Comparison of ENCODE assay signal across 1 cellular context in the genomic region with DNA sequence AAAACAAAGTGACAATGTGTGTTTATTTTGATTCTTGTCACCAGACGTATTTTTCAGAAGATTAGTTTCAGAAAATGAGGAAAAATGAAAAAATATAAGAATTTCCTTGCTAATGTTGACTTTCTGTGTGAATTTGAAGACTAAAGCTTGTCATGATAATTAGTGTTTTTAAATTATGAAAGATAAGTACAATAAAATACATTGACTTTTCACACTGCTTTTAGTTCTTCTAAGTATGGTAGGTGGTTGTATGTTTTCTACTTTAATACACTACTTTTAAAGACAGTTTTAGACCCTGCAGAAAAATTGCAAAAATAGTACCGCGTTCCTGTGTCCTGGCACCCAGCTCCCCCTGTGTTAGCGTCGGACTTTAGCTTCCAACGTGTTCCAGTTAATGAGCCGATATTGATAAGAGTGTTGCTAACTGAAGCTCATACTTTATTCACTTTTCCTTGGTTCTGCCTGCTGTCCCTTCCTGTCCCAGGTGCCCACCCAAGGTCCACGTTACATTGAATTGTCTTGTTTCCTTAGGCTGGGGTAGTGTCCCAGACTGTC.
TF ChIP-seq lines count a peak whose summit lies in the region.

No MANE protein-coding gene starts in this region.

TF ChIP-seq in H1, 55 proteins besides CTCF, POLR2A, EP300 and RAD21:
- TF ChIP-seq, protein P1, sequence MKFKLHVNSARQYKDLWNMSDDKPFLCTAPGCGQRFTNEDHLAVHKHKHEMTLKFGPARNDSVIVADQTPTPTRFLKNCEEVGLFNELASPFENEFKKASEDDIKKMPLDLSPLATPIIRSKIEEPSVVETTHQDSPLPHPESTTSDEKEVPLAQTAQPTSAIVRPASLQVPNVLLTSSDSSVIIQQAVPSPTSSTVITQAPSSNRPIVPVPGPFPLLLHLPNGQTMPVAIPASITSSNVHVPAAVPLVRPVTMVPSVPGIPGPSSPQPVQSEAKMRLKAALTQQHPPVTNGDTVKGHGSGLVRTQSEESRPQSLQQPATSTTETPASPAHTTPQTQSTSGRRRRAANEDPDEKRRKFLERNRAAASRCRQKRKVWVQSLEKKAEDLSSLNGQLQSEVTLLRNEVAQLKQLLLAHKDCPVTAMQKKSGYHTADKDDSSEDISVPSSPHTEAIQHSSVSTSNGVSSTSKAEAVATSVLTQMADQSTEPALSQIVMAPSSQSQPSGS (IDR thresholded peaks at IDR 0.05; ENCODE audit: low read length) = no peak
- TF ChIP-seq, protein P2, sequence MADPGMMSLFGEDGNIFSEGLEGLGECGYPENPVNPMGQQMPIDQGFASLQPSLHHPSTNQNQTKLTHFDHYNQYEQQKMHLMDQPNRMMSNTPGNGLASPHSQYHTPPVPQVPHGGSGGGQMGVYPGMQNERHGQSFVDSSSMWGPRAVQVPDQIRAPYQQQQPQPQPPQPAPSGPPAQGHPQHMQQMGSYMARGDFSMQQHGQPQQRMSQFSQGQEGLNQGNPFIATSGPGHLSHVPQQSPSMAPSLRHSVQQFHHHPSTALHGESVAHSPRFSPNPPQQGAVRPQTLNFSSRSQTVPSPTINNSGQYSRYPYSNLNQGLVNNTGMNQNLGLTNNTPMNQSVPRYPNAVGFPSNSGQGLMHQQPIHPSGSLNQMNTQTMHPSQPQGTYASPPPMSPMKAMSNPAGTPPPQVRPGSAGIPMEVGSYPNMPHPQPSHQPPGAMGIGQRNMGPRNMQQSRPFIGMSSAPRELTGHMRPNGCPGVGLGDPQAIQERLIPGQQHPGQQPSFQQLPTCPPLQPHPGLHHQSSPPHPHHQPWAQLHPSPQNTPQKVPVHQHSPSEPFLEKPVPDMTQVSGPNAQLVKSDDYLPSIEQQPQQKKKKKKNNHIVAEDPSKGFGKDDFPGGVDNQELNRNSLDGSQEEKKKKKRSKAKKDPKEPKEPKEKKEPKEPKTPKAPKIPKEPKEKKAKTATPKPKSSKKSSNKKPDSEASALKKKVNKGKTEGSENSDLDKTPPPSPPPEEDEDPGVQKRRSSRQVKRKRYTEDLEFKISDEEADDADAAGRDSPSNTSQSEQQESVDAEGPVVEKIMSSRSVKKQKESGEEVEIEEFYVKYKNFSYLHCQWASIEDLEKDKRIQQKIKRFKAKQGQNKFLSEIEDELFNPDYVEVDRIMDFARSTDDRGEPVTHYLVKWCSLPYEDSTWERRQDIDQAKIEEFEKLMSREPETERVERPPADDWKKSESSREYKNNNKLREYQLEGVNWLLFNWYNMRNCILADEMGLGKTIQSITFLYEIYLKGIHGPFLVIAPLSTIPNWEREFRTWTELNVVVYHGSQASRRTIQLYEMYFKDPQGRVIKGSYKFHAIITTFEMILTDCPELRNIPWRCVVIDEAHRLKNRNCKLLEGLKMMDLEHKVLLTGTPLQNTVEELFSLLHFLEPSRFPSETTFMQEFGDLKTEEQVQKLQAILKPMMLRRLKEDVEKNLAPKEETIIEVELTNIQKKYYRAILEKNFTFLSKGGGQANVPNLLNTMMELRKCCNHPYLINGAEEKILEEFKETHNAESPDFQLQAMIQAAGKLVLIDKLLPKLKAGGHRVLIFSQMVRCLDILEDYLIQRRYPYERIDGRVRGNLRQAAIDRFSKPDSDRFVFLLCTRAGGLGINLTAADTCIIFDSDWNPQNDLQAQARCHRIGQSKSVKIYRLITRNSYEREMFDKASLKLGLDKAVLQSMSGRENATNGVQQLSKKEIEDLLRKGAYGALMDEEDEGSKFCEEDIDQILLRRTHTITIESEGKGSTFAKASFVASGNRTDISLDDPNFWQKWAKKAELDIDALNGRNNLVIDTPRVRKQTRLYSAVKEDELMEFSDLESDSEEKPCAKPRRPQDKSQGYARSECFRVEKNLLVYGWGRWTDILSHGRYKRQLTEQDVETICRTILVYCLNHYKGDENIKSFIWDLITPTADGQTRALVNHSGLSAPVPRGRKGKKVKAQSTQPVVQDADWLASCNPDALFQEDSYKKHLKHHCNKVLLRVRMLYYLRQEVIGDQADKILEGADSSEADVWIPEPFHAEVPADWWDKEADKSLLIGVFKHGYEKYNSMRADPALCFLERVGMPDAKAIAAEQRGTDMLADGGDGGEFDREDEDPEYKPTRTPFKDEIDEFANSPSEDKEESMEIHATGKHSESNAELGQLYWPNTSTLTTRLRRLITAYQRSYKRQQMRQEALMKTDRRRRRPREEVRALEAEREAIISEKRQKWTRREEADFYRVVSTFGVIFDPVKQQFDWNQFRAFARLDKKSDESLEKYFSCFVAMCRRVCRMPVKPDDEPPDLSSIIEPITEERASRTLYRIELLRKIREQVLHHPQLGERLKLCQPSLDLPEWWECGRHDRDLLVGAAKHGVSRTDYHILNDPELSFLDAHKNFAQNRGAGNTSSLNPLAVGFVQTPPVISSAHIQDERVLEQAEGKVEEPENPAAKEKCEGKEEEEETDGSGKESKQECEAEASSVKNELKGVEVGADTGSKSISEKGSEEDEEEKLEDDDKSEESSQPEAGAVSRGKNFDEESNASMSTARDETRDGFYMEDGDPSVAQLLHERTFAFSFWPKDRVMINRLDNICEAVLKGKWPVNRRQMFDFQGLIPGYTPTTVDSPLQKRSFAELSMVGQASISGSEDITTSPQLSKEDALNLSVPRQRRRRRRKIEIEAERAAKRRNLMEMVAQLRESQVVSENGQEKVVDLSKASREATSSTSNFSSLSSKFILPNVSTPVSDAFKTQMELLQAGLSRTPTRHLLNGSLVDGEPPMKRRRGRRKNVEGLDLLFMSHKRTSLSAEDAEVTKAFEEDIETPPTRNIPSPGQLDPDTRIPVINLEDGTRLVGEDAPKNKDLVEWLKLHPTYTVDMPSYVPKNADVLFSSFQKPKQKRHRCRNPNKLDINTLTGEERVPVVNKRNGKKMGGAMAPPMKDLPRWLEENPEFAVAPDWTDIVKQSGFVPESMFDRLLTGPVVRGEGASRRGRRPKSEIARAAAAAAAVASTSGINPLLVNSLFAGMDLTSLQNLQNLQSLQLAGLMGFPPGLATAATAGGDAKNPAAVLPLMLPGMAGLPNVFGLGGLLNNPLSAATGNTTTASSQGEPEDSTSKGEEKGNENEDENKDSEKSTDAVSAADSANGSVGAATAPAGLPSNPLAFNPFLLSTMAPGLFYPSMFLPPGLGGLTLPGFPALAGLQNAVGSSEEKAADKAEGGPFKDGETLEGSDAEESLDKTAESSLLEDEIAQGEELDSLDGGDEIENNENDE (IDR thresholded peaks at IDR 0.05; ENCODE audit: insufficient replicate concordance, low read length) = no peak
- TF ChIP-seq, protein P3, sequence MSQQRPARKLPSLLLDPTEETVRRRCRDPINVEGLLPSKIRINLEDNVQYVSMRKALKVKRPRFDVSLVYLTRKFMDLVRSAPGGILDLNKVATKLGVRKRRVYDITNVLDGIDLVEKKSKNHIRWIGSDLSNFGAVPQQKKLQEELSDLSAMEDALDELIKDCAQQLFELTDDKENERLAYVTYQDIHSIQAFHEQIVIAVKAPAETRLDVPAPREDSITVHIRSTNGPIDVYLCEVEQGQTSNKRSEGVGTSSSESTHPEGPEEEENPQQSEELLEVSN (IDR thresholded peaks at IDR 0.05) = no peak
- TF ChIP-seq YY1 (IDR thresholded peaks at IDR 0.05; ENCODE audit: low read depth, low read length) (no peak), SP1 (IDR thresholded peaks at IDR 0.05; ENCODE audit: low read depth, low read length) (no peak), CEBPB (IDR thresholded peaks at IDR 0.05; ENCODE audit: low read depth, low read length) (no peak), SIX5 (IDR thresholded peaks at IDR 0.05; ENCODE audit: low read depth, low read length) (no peak), SAP30 (IDR thresholded peaks at IDR 0.05; ENCODE audit: insufficient read depth, insufficient replicate concordance, low read length) (no peak), SUZ12 (IDR thresholded peaks at IDR 0.05; ENCODE audit: low read length) (no peak), TEAD4 (IDR thresholded peaks at IDR 0.05; ENCODE audit: low read depth, low read length) (no peak), CBX5 (IDR thresholded peaks at IDR 0.05; ENCODE audit: low read depth, low read length) (no peak), CHD1 (IDR thresholded peaks at IDR 0.05; ENCODE audit: low read depth, low read length) (no peak), CBX8 (IDR thresholded peaks at IDR 0.05; ENCODE audit: borderline replicate concordance, low read depth, low read length) (no peak), EGR1 (IDR thresholded peaks at IDR 0.05; ENCODE audit: borderline replicate concordance, low read depth, low read length) (no peak), SP2 (IDR thresholded peaks at IDR 0.05; ENCODE audit: low read length) (no peak), MAX (IDR thresholded peaks at IDR 0.05) (no peak), TAF1 (IDR thresholded peaks at IDR 0.05; ENCODE audit: low read depth, low read length) (no peak)
